10 cellular contexts compared by ENCODE assay signal in the genomic region with DNA sequence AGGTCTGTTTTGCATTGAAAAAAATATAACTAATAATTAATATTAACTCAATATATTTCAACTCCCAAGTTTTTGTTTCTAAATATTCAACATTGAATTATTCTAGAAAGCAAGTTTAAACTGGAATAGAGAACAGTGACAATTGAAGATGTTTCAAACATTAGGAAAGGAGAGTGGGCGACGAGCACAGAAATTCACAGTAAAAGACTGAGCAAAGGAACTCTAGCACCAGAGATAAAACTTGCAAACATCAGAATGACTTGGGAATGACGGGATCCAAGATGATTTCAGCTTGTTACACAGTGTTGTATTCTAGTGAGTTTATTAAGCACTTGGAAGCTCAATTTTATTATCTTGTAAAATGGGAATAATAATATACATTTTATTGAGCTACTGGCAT. TPM values are rescaled to one million over a fixed set of nuclear protein-coding genes. Genes with fewer than 3 reads are reported as not detected.
"Had no signal": no experiment of that assay in that cellular context is flagged by ENCODE, and none has a peak within 500 bp of the region (broad histone marks: within the 10 kb centered on the region; RNA-seq: fewer than 3 reads in every experiment).

No MANE protein-coding gene starts in this region.

- DNase-seq: GM23248, GOT3, H7, H9, HCEC 1CT, HFFc6 had no signal

- H3K27ac Mint-ChIP-seq: GM23338, H9, HFFc6 had no signal

- H3K4me3 ChIP-seq: GM23248, GM23338, HAP-1 had no signal

- H3K4me3 Mint-ChIP-seq: GM23338, H9, HFFc6 had no signal

- H3K9me3 Mint-ChIP-seq: GM23338, H9 had no signal

- H3K36me3 ChIP-seq: HAP-1 had no signal

- H3K9me3 ChIP-seq: HAP-1 had no signal

- H3K27ac ChIP-seq: GM23248 had no signal

- ATAC-seq: GM23338, HCT116 had no signal

- H3K4me1 ChIP-seq: HAP-1 had no signal

RNA-seq across cellular contexts. Expression of gene CNTN5, which starts 56.6 kb away (rescaled TPM):
- total RNA-seq: GM23248, GM23338, H1, H9, HFFc6 had no signal
- polyA plus RNA-seq: GM23248, GM23338, H1 had no signal
